ENCODE assay signal across 23 cellular contexts in the genomic region with DNA sequence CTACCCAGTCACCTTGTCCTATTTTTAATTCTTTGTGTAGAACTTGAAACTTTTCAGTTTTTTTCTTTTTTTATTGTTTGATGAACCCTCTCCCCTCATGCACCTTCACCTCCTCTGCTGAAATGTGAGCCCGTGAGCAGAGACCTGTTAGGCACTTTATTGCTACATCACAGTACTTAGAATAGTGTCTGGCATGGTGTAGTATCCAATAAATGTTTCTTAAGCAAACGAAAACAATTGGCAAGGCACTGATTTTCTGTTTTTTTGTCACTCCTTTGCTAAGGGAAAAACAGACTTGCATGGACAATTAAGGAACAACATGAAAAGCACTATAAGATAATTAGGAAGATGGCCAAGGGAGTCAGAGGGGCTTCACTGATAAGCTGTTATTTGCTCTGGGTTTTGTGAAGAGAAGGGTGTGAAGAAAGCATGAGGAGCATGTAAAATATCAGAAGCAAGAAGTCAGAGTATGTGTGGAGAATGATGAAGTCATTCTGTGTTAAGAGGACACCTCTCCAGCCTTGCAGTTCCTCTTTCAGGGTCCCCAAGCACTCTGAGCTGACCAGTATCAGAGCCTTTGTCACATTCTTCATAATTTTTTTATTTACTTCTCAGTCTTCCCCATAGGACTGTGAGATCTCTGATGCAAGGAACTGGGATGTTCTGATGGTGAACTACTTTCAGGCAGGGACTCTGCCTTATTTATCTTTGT.
DNase-seq lines count a peak whose midpoint lies in the region; ATAC-seq, FAIRE-seq and TF ChIP-seq lines count a peak whose summit lies in the region.
"Had no signal": no experiment of that assay in that cellular context is flagged by ENCODE, and none has a peak within 500 bp of the region (broad histone marks: within the 10 kb centered on the region; RNA-seq: fewer than 3 reads in every experiment).

No MANE protein-coding gene starts in this region.

- no peaks in the 10 kb centered on the region for H3K4me1 Mint-ChIP-seq in activated CD8-positive, alpha-beta memory T cell treated with anti-CD3 and anti-CD28 coated beads, Interleukin-2, amount 10 ng/mL, durations not matched to agents 7 days and 5 days
- H3K4me1 Mint-ChIP-seq: IgD-negative memory B cell had no signal

- peaks cover 22% of the 10 kb centered on the region for H3K27me3 Mint-ChIP-seq in activated CD8-positive, alpha-beta memory T cell treated with anti-CD3 and anti-CD28 coated beads, Interleukin-2, amount 10 ng/mL, durations not matched to agents 7 days and 5 days

- no peak overlapping the region for H3K27ac ChIP-seq in kidney (ENCODE audit: low read depth in 2 of 2, low read length in 2 of 2)
- H3K27ac ChIP-seq: HL-60, SJCRH30, transverse colon had no signal

- no peak overlapping the region for H3K9ac ChIP-seq in kidney (ENCODE audit: low read length in 2 of 2)

- H3K4me3 ChIP-seq in kidney (ENCODE audit: low read length in 2 of 2): no peak overlapping the region
- H3K4me3 ChIP-seq: SJCRH30, transverse colon had no signal

- intact Hi-C loops in left colon (cut with DNase I, micrococcal nuclease) (no loop called here), kidney (cut with DNase I) (no loop called here)

- ATAC-seq in GM18861 (IDR thresholded peaks at IDR 0.05; ENCODE audit: unreplicated experiment): peak; percentile 41
- ATAC-seq in GM21717 (IDR thresholded peaks at IDR 0.05; ENCODE audit: unreplicated experiment): peak; percentile 61
- ATAC-seq in left colon: peak; percentile 53
- ATAC-seq in activated CD8-positive, alpha-beta memory T cell treated with anti-CD3 and anti-CD28 coated beads, Interleukin-2, amount 10 ng/mL, durations not matched to agents 7 days and 5 days: no peak
- no peak for ATAC-seq in HG03045 (IDR thresholded peaks at IDR 0.05; ENCODE audit: unreplicated experiment)
- ATAC-seq: activated CD4-positive, CD25-positive, alpha-beta regulatory T cell treated with anti-CD3 and anti-CD28 coated beads, Interleukin-2, amount 50 U/mL, for 24 hours had no signal

- no peaks in the 10 kb centered on the region for H3K9me3 ChIP-seq in kidney (ENCODE audit: control insufficient read depth in 1 of 2, low read length in 2 of 2)
- H3K9me3 ChIP-seq: SJCRH30, transverse colon had no signal

- H3K4me1 ChIP-seq in kidney (ENCODE audit: control insufficient read depth in 1 of 2, insufficient read depth in 1 of 2, low read depth in 1 of 2, low read length in 2 of 2): no peaks in the 10 kb centered on the region

- DNase-seq in MV-4-11 (lab: John Stamatoyannopoulos, UW): peak; percentile 17
- no peak for DNase-seq in left colon
- DNase-seq in activated CD8-positive, alpha-beta memory T cell treated with anti-CD3 and anti-CD28 coated beads, Interleukin-2, amount 10 ng/mL, durations not matched to agents 7 days and 5 days: no peak
- no peak for DNase-seq in kidney
- no peak for DNase-seq in KG1 (lab: John Stamatoyannopoulos, UW)
- DNase-seq: DMS79 treated with DMSO at 0.1 percent for 48 hours; GOT3; left cardiac atrium; NCI-H2029 treated with DMSO at 0.1 percent for 48 hours; nephron progenitor cell; SJCRH30; stimulated activated CD4-positive, alpha-beta T cell treated with anti-CD3 and anti-CD28 coated beads, Interleukin-2, amount 100 ng/mL, for 24 hours; T-helper 2 cell; transverse colon had no signal

- H3K27ac Mint-ChIP-seq in activated CD8-positive, alpha-beta memory T cell treated with anti-CD3 and anti-CD28 coated beads, Interleukin-2, amount 10 ng/mL, durations not matched to agents 7 days and 5 days: no peak overlapping the region
- H3K27ac Mint-ChIP-seq: activated naive CD8-positive, alpha-beta T cell; IgD-negative memory B cell; nephron progenitor cell; progenitor cell of endocrine pancreas; stimulated activated naive CD8-positive, alpha-beta T cell treated with anti-CD3 and anti-CD28 coated beads, Interleukin-15, Interleukin-2, amounts not matched to agents 100 ng/mL and 50 ng/mL, for 24 hours had no signal

- no peaks in the 10 kb centered on the region for H3K9me3 Mint-ChIP-seq in activated CD8-positive, alpha-beta memory T cell treated with anti-CD3 and anti-CD28 coated beads, Interleukin-2, amount 10 ng/mL, durations not matched to agents 7 days and 5 days (ENCODE audit: low read depth)
- H3K9me3 Mint-ChIP-seq: IgD-negative memory B cell; nephron progenitor cell; stimulated activated naive CD8-positive, alpha-beta T cell treated with anti-CD3 and anti-CD28 coated beads, Interleukin-15, Interleukin-2, amounts not matched to agents 100 ng/mL and 50 ng/mL, for 24 hours had no signal

- FAIRE-seq in kidney (lab: Jason Lieb, UNC): no peak

- TF ChIP-seq CTCF in kidney (IDR thresholded peaks at IDR 0.05; ENCODE audit: borderline replicate concordance, extremely low read depth, insufficient read depth): no peak

- CTCF ChIA-PET in activated CD8-positive, alpha-beta memory T cell treated with anti-CD3 and anti-CD28 coated beads, Interleukin-2, amount 10 ng/mL, durations not matched to agents 7 days and 5 days (lab: Charles Lee): no interaction called here

- H3K36me3 Mint-ChIP-seq in activated CD8-positive, alpha-beta memory T cell treated with anti-CD3 and anti-CD28 coated beads, Interleukin-2, amount 10 ng/mL, durations not matched to agents 7 days and 5 days: no peaks in the 10 kb centered on the region
- H3K36me3 Mint-ChIP-seq: activated naive CD8-positive, alpha-beta T cell; IgD-negative memory B cell had no signal

- no peaks in the 10 kb centered on the region for H3K36me3 ChIP-seq in kidney (ENCODE audit: control insufficient read depth in 1 of 2, insufficient read depth in 2 of 2, low read length in 2 of 2)
- H3K36me3 ChIP-seq: SJCRH30, transverse colon had no signal

- no peak overlapping the region for H3K4me3 Mint-ChIP-seq in activated CD8-positive, alpha-beta memory T cell treated with anti-CD3 and anti-CD28 coated beads, Interleukin-2, amount 10 ng/mL, durations not matched to agents 7 days and 5 days
- H3K4me3 Mint-ChIP-seq: activated naive CD8-positive, alpha-beta T cell; IgD-negative memory B cell; nephron progenitor cell; stimulated activated naive CD8-positive, alpha-beta T cell treated with anti-CD3 and anti-CD28 coated beads, Interleukin-15, Interleukin-2, amounts not matched to agents 100 ng/mL and 50 ng/mL, for 24 hours had no signal

Comparison
In these comparisons a context has a peak if more than half of its experiments do, and no peak if none do; other contexts are left out.
1. ATAC-seq: peak in GM18861 (single experiment), GM21717 (single experiment) and left colon (single experiment); none in activated CD8-positive, alpha-beta memory T cell treated with anti-CD3 and anti-CD28 coated beads, Interleukin-2, amount 10 ng/mL, durations not matched to agents 7 days and 5 days (single experiment) and HG03045 (single experiment).